20 cellular contexts compared by ENCODE assay signal in the genomic region with DNA sequence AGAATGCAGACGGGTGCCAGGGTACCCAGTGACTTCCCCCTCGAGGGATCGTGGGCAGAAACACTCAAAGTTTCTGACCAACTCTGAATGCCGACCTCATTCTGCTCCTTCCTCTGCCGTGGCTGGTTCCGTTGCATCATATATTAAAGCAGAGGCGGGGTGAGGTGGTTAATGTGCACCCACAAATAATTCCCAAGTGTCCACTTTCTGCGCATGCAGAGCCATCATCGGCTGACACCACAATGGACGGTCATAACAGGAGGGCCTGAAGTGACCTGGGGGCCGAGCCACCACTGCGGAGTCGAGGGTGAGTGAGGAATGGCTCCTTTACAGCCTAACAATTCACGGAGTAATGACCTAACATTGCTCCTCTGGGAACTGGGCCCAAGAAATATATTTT. TPM values are rescaled to one million over a fixed set of nuclear protein-coding genes. Genes with fewer than 3 reads are reported as not detected.
"Had no signal": no experiment of that assay in that cellular context is flagged by ENCODE, and none has a peak within 500 bp of the region (broad histone marks: within the 10 kb centered on the region; RNA-seq: fewer than 3 reads in every experiment).

No MANE protein-coding gene starts in this region.

- H3K4me1 ChIP-seq: neural progenitor cell, transverse colon, vagina had no signal

- H3K27ac ChIP-seq: neural progenitor cell, ovary, transverse colon, vagina had no signal

- ATAC-seq: activated T-cell treated with anti-CD3 and anti-CD28 coated beads, Interleukin-2, amount 50 U/mL, for 72 hours; stimulated activated naive B cell treated with anti-CD40 and anti-IgM and Interleukin-4, amounts not matched to agents 10 μg/mL and 1 μg/mL and 100 μg/mL, for 72 hours; T-helper 17 cell had no signal

- H3K27me3 ChIP-seq: ovary, vagina had no signal

- H3K4me3 ChIP-seq: neural progenitor cell, ovary, transverse colon, vagina had no signal

- H3K4me2 ChIP-seq: neural progenitor cell had no signal

- DNase-seq: activated CD4-positive, alpha-beta memory T cell treated with anti-CD3 and anti-CD28 coated beads for 36 hours; activated CD4-positive, alpha-beta T cell treated with anti-CD3 and anti-CD28 coated beads for 48 hours; activated CD4-positive, CD25-positive, alpha-beta regulatory T cell; activated effector memory CD4-positive, alpha-beta T cell treated with anti-CD3 and anti-CD28 coated beads, Interleukin-2, amount 50 U/mL, for 16 hours; activated naive CD4-positive, alpha-beta T cell treated with anti-CD3 and anti-CD28 coated beads, Interleukin-2, amount 10 ng/mL, durations not matched to agents 7 days and 5 days; activated T-cell treated with anti-CD3 and anti-CD28 coated beads, Interleukin-2, amount 50 U/mL, for 72 hours; amygdala; erythroblast; head of caudate nucleus; left cardiac atrium; naive B cell; right cardiac atrium; stimulated activated naive B cell treated with anti-CD40 and anti-IgM and Interleukin-4, amounts not matched to agents 10 μg/mL and 1 μg/mL and 100 μg/mL, for 72 hours; SW 1271; T-helper 17 cell; transverse colon had no signal

- H3K9ac ChIP-seq: neural progenitor cell had no signal

- H3K9me3 ChIP-seq: ovary, transverse colon, vagina had no signal

- H3K36me3 ChIP-seq: neural progenitor cell, ovary, transverse colon, vagina had no signal

RNA-seq across cellular contexts. Expression of a gene that starts 32.9 kb away (rescaled TPM):
- total RNA-seq: activated CD4-positive, alpha-beta memory T cell treated with anti-CD3 and anti-CD28 coated beads for 36 hours; activated T-cell treated with anti-CD3 and anti-CD28 coated beads, Interleukin-2, amount 50 U/mL, for 72 hours; pulmonary artery endothelial cell; T-helper 17 cell had no signal
